In genomic region chr10:22615819-22616499, GRCh38 we compare ENCODE assay signal across 1 cellular context.
TF ChIP-seq lines count a peak whose summit lies in the region.

No MANE protein-coding gene starts in this region.

TF ChIP-seq in K562, 482 proteins besides CTCF, POLR2A, EP300 and RAD21 (continued from another document and continues in another):
- TF ChIP-seq IRF1 (CRISPR knock-in tag; IDR thresholded peaks at IDR 0.05; ENCODE audit: borderline replicate concordance) = no peak
- peak; percentile 84; the same call in 1 of the 2 replicates for TF ChIP-seq LCOR (CRISPR knock-in tag; IDR thresholded peaks at IDR 0.05)
- 0 out of 2 replicates have a peak, but pooled peaks have one; percentile 34 for TF ChIP-seq SPI1 (IDR thresholded peaks at IDR 0.05; ENCODE audit: borderline replicate concordance, low read depth, low read length)
- TF ChIP-seq NCOA1 (IDR thresholded peaks at IDR 0.05; ENCODE audit: low read depth) = no peak
- TF ChIP-seq TAF1 (IDR thresholded peaks at IDR 0.05; ENCODE audit: control insufficient read depth, extremely low read depth, insufficient read depth, low read length, severe bottlenecking) = peak; percentile 8
- TF ChIP-seq SRSF9 (IDR thresholded peaks at IDR 0.05; ENCODE audit: borderline replicate concordance, low read depth, low read length) = no peak
- TF ChIP-seq BCOR (IDR thresholded peaks at IDR 0.05) = peak; percentile 100
- TF ChIP-seq RBM39 (optimal IDR thresholded peaks at IDR 0.05; ENCODE audit: low read depth, low read length) = no peak
- TF ChIP-seq TBP (optimal IDR thresholded peaks at IDR 0.05; ENCODE audit: low read depth, low read length) = peak; percentile 27
- TF ChIP-seq ZNF511 (CRISPR knock-in tag; IDR thresholded peaks at IDR 0.05) = no peak
- TF ChIP-seq BRF2 (IDR thresholded peaks at IDR 0.05; ENCODE audit: borderline replicate concordance, insufficient read depth, insufficient read length) = no peak
- no peak for TF ChIP-seq ARHGAP35 (IDR thresholded peaks at IDR 0.05; ENCODE audit: partially characterized antibody)
- TF ChIP-seq SNIP1 (IDR thresholded peaks at IDR 0.05; ENCODE audit: low read depth) = no peak
- TF ChIP-seq FOXA1 (IDR thresholded peaks at IDR 0.05; ENCODE audit: borderline replicate concordance) = no peak
- TF ChIP-seq E4F1 (CRISPR knock-in tag; IDR thresholded peaks at IDR 0.05; ENCODE audit: borderline replicate concordance) = no peak
- peak; percentile 97 for TF ChIP-seq EP400 (IDR thresholded peaks at IDR 0.05)
- peak; percentile 73; the same call in 1 of the 2 replicates for TF ChIP-seq ATF7 (IDR thresholded peaks at IDR 0.05)
- TF ChIP-seq SMARCB1 (IDR thresholded peaks at IDR 0.05; ENCODE audit: insufficient read length, low read depth) = no peak
- no peak for TF ChIP-seq NONO (IDR thresholded peaks at IDR 0.05; ENCODE audit: low read depth in 2 of 2, low read length in 1 of 2)
- TF ChIP-seq ZNF41 (CRISPR knock-in tag; conservative IDR thresholded peaks at IDR 0.05) = no peak
- peak; percentile 69 for TF ChIP-seq ZNF143 (CRISPR knock-in tag; IDR thresholded peaks at IDR 0.05)
- no peak for TF ChIP-seq ZNF232 (CRISPR knock-in tag; IDR thresholded peaks at IDR 0.05)
- no peak for TF ChIP-seq CREB1 (IDR thresholded peaks at IDR 0.05)
- no peak for TF ChIP-seq CREB1 (CRISPR knock-in tag; IDR thresholded peaks at IDR 0.05)
- no peak for TF ChIP-seq NFE2L1 (tag; IDR thresholded peaks at IDR 0.05; ENCODE audit: borderline replicate concordance, low read depth)
- TF ChIP-seq NCOA2 (IDR thresholded peaks at IDR 0.05; ENCODE audit: partially characterized antibody in 2 of 2) = no peak
- TF ChIP-seq TGIF2 (CRISPR knock-in tag; IDR thresholded peaks at IDR 0.05) = no peak
- no peak for TF ChIP-seq ERF (CRISPR knock-in tag; IDR thresholded peaks at IDR 0.05)
- no peak for TF ChIP-seq NFXL1 (CRISPR knock-in tag; IDR thresholded peaks at IDR 0.05)
- TF ChIP-seq ZNF778 (CRISPR knock-in tag; IDR thresholded peaks at IDR 0.05) = no peak
- TF ChIP-seq ZNF311 (CRISPR knock-in tag; IDR thresholded peaks at IDR 0.05) = no peak
- TF ChIP-seq EHMT2 (IDR thresholded peaks at IDR 0.05) = 0 out of 2 replicates have a peak, but pooled peaks have one; percentile 42
- no peak for TF ChIP-seq ZSCAN32 (CRISPR knock-in tag; IDR thresholded peaks at IDR 0.05)
- no peak for TF ChIP-seq PBX2 (CRISPR knock-in tag; IDR thresholded peaks at IDR 0.05; ENCODE audit: low read depth)
- TF ChIP-seq PBX2 (tag; conservative IDR thresholded peaks at IDR 0.05; ENCODE audit: low read depth) = no peak; the same call in 1 of the 2 replicates
- no peak; the same call in 1 of the 2 replicates for TF ChIP-seq CEBPG (CRISPR knock-in tag; IDR thresholded peaks at IDR 0.05)
- TF ChIP-seq CEBPG (tag; conservative IDR thresholded peaks at IDR 0.05 in 1 of 2, IDR thresholded peaks at IDR 0.05 in 1 of 2) = 0 out of 4 replicates have a peak, but pooled peaks of 1 of the 2 experiments have one; percentile 24
- no peak for TF ChIP-seq NR1H2 (CRISPR knock-in tag; IDR thresholded peaks at IDR 0.05)
- TF ChIP-seq ZNF449 (CRISPR knock-in tag; IDR thresholded peaks at IDR 0.05) = 0 out of 2 replicates have a peak, but pooled peaks have one; percentile 43
- TF ChIP-seq SMC3 (conservative IDR thresholded peaks at IDR 0.05; ENCODE audit: insufficient read depth, low read depth, low read length) = no peak
- peak; percentile 63; the same call in 1 of the 2 replicates for TF ChIP-seq CUX1 (CRISPR knock-in tag; IDR thresholded peaks at IDR 0.05)
- peak; percentile 58 for TF ChIP-seq RBBP5 (IDR thresholded peaks at IDR 0.05; ENCODE audit: borderline replicate concordance, insufficient read depth, low read length, poor library complexity, severe bottlenecking)
- no peak for TF ChIP-seq ZNF124 (CRISPR knock-in tag; IDR thresholded peaks at IDR 0.05)
- no peak for TF ChIP-seq ZNF551 (CRISPR knock-in tag; IDR thresholded peaks at IDR 0.05)
- TF ChIP-seq FOS (IDR thresholded peaks at IDR 0.05; ENCODE audit: extremely low read depth, insufficient read length) = no peak
- TF ChIP-seq MCM5 (IDR thresholded peaks at IDR 0.05; ENCODE audit: low read depth) = no peak
- peak; percentile 49 for TF ChIP-seq CBX1 (IDR thresholded peaks at IDR 0.05; ENCODE audit: low read depth)
- no peak for TF ChIP-seq NR4A1 (CRISPR knock-in tag; IDR thresholded peaks at IDR 0.05)
- TF ChIP-seq NR4A1 (tag; IDR thresholded peaks at IDR 0.05) = peak; percentile 78
- peak; percentile 93 for TF ChIP-seq ZNF395 (CRISPR knock-in tag; IDR thresholded peaks at IDR 0.05)
- no peak for TF ChIP-seq PREB (CRISPR knock-in tag; IDR thresholded peaks at IDR 0.05)
- no peak for TF ChIP-seq ZNF699 (CRISPR knock-in tag; IDR thresholded peaks at IDR 0.05; ENCODE audit: insufficient replicate concordance)
- TF ChIP-seq ZNF174 (CRISPR knock-in tag; IDR thresholded peaks at IDR 0.05) = no peak
